In the genomic region with DNA sequence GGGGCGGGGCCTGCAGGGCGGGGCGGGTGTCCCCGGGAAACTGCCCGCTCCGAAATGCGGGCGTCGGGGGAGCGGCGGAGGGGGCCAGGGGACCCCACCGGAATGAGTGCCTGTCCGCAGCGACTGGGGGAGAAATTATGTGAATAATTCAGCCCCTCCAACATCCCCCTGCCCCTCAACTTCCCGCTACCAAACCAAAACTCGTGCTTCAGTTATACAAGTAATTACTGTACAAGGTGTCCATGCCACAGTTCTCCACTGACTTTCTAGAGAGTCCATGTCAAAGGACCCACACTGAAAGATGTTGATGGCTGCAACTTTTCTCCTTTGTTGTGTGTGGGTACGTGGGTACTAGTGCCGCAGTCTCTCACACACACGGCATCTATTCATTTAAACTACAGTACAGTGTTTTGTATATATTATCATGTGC, we compare ENCODE assay signal across 8 cellular contexts. TPM values are rescaled to one million over a fixed set of nuclear protein-coding genes. Genes with fewer than 3 reads are reported as not detected.
DNase-seq lines count a peak whose midpoint lies in the region; ATAC-seq and TF ChIP-seq lines count a peak whose summit lies in the region.

No MANE protein-coding gene starts in this region.

- peak overlapping the region; percentile 92 for H3K4me2 ChIP-seq in SK-N-SH

- peak overlapping the region; percentile 96 for H3K27ac Mint-ChIP-seq in nephron

- H3K4me1 Mint-ChIP-seq in nephron = peaks cover 38% of the 10 kb centered on the region

- no peaks in the 10 kb centered on the region for H3K9me3 ChIP-seq in SK-N-SH

- TF ChIP-seq CTCF in SK-N-SH (IDR thresholded peaks at IDR 0.05) (no peak), nephron (IDR thresholded peaks at IDR 0.05; ENCODE audit: unreplicated experiment in 3 of 3) (no peak)

- H3K27me3 Mint-ChIP-seq in nephron (ENCODE audit: low read depth) = no peaks in the 10 kb centered on the region

- TF ChIP-seq RAD21 in SK-N-SH (IDR thresholded peaks at IDR 0.05; ENCODE audit: low read length) = no peak

- 0% methylated on average over 5 of the region's 19 CpGs for WGBS in SK-N-SH (ENCODE audit: low lambda C conversion rate)

- peaks cover 30% of the 10 kb centered on the region for H4K20me1 ChIP-seq in SK-N-SH (ENCODE audit: insufficient read depth)

- H3K27ac ChIP-seq in SK-N-SH (ENCODE audit: low read depth in 2 of 2, low read length in 1 of 2) = peak overlapping the region; percentile 81 to 97

- no peaks in the 10 kb centered on the region for H3K9me3 Mint-ChIP-seq in nephron

- TF ChIP-seq EP300 in SK-N-SH (IDR thresholded peaks at IDR 0.05; ENCODE audit: borderline replicate concordance in 1 of 2, low read depth in 1 of 2, low read length in 1 of 2) = no peak

- H3K4me1 ChIP-seq in SK-N-SH (ENCODE audit: control insufficient read depth in 1 of 2, insufficient read depth in 2 of 2, low read depth in 1 of 2, low read length in 1 of 2) = peaks cover 2 to 15% of the 10 kb centered on the region in 2 experiments; a peak in 2 of 4 replicates

- H3K9me2 ChIP-seq in SK-N-SH = no peaks in the 10 kb centered on the region

- peak overlapping the region; percentile 83 to 95 (median 90) for H3K4me3 Mint-ChIP-seq in nephron

- peaks cover 38% of the 10 kb centered on the region for H3F3A ChIP-seq in SK-N-SH (replicated peaks; ENCODE audit: insufficient read depth)

- CTCF ChIA-PET in SK-N-SH (lab: Yijun Ruan, JAX) = interaction anchor here (0.7 to 4.1 kb wide), 24 partner anchors 10 to 483 kb away, joined by 3 to 33 read pairs (median 5); partner anchors contain the start of gene CFAP54

- TF ChIP-seq POLR2A in GM18526 (IDR thresholded peaks at IDR 0.05; ENCODE audit: extremely low read depth, insufficient read length) = peak; percentile 42
- peak; percentile 44 for TF ChIP-seq POLR2A in erythroblast (IDR thresholded peaks at IDR 0.05; ENCODE audit: low read length)

- peak; percentile 7 for ATAC-seq in HG03159 (IDR thresholded peaks at IDR 0.05; ENCODE audit: unreplicated experiment)
- ATAC-seq in GM19328 (IDR thresholded peaks at IDR 0.05; ENCODE audit: unreplicated experiment) = no peak

- DNase-seq in AML-193 (lab: John Stamatoyannopoulos, UW) = peak; percentile 20 to 47
- no peak for DNase-seq in SK-N-SH
- DNase-seq in erythroblast (lab: John Stamatoyannopoulos, UW) = no peak
- no peak for DNase-seq in 8988T

- H3K36me3 ChIP-seq in SK-N-SH (replicated peaks in 1 of 2; ENCODE audit: control insufficient read depth in 1 of 2, insufficient read depth in 2 of 2, low read length in 1 of 2) = no peaks in the 10 kb centered on the region

- peak overlapping the region; percentile 88; the same call in 1 of the 2 replicates for H2AFZ ChIP-seq in SK-N-SH (ENCODE audit: low read depth)

- peak overlapping the region; percentile 95 for H3K9ac ChIP-seq in SK-N-SH

- H3K79me2 ChIP-seq in SK-N-SH (ENCODE audit: insufficient read depth) = peaks cover 40% of the 10 kb centered on the region

- no peaks in the 10 kb centered on the region for H3K27me3 ChIP-seq in SK-N-SH (ENCODE audit: insufficient read depth)

- H3K4me3 ChIP-seq in SK-N-SH (ENCODE audit: low read depth in 2 of 2, low read length in 1 of 2) = peak overlapping the region; percentile 88 to 90

- POLR2A ChIA-PET in SK-N-SH (lab: Yijun Ruan, JAX) = interaction anchor here (2.6 kb wide), 1 partner anchor 161 kb away, joined by 18 read pairs; no protein-coding TSS in a partner anchor

- H3K36me3 Mint-ChIP-seq in nephron (ENCODE audit: low read depth) = no peaks in the 10 kb centered on the region

TF ChIP-seq in SK-N-SH, 30 proteins besides CTCF, POLR2A, EP300 and RAD21:
- TF ChIP-seq CHD2 (IDR thresholded peaks at IDR 0.05; ENCODE audit: low read length, partially characterized antibody) = no peak
- 0 out of 2 replicates have a peak, but pooled peaks have one; percentile 18 for TF ChIP-seq MAX (IDR thresholded peaks at IDR 0.05; ENCODE audit: low read depth)

RNA-seq across cellular contexts. Expression of gene CDK17, which starts 0.4 kb away (rescaled TPM):
- 11.7 and 12.4 TPM in 2 replicates for polyA plus RNA-seq in SK-N-SH (2012; rRNA removed)
- 14.0 and 16.6 TPM in 2 replicates for polyA plus RNA-seq in SK-N-SH (2012; cell fraction: cytosol; rRNA removed)
- 12.6 and 24.0 TPM in 2 replicates for polyA plus RNA-seq in SK-N-SH (2012; cell fraction: nucleus; rRNA removed)

Comparison
In these comparisons a context has a peak if more than half of its experiments do, and no peak if none do; other contexts are left out.
1. DNase-seq: peak in AML-193 (2 of 2); none in SK-N-SH (single experiment), erythroblast (0 of 2) and 8988T (single experiment).